ENCODE assay signal across 7 cellular contexts in the genomic region with DNA sequence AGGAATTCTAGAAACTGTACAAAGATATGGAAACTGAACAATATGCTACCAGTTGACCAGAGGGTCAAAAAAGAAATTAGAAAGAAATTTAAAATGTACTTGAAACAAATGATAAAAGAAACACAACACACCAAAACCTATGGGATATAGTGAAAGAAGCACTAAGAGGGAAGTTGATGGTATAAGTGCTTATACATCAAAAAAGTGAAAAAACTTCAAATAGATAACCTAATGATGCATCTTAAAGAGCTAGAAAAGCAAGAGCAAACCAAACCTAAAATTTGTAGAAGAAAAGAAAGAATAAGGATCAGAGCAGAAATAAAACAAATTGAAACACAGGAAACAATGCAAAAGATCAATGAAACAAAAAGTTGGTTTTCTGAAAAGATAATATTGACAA.
"Had no signal": no experiment of that assay in that cellular context is flagged by ENCODE, and none has a peak within 500 bp of the region (broad histone marks: within the 10 kb centered on the region; RNA-seq: fewer than 3 reads in every experiment).

No MANE protein-coding gene starts in this region.

- H3K4me3 ChIP-seq: GM23338 had no signal

- H3K4me2 ChIP-seq: GM23338 had no signal

- ATAC-seq: GM23338 had no signal

- H2AFZ ChIP-seq: GM23338 had no signal

- H3K9me3 Mint-ChIP-seq: GM23338 had no signal

- H3K27ac Mint-ChIP-seq: GM23338, H9 had no signal

- H3K4me3 Mint-ChIP-seq: GM23338, H9 had no signal

- DNase-seq: H9, HCEC 1CT, IMR-90 had no signal

- FAIRE-seq: H1, H54, HTR-8/SVneo had no signal

- H3K4me1 Mint-ChIP-seq: GM23338 had no signal
